ENCODE assay signal across 1 cellular context in genomic region chr7:43933902-43934560, GRCh38.
TF ChIP-seq lines count a peak whose summit lies in the region.

No MANE protein-coding gene starts in this region.

TF ChIP-seq in HepG2, 621 proteins besides CTCF, POLR2A, EP300 and RAD21 (continued from another document):
- TF ChIP-seq CEBPZ (IDR thresholded peaks at IDR 0.05; ENCODE audit: low read length) (no peak), ZBED4 (CRISPR knock-in tag; IDR thresholded peaks at IDR 0.05; ENCODE audit: borderline replicate concordance) (no peak), PCBP2 (optimal IDR thresholded peaks at IDR 0.05; ENCODE audit: low read depth, low read length, poor library complexity, severe bottlenecking) (no peak), ZFYVE20 (CRISPR knock-in tag; IDR thresholded peaks at IDR 0.05; ENCODE audit: borderline replicate concordance, low read depth) (no peak), ZFP36 (IDR thresholded peaks at IDR 0.05; ENCODE audit: borderline replicate concordance, low read depth, low read length, partially characterized antibody) (no peak), ZNF329 (CRISPR knock-in tag; IDR thresholded peaks at IDR 0.05; ENCODE audit: low read depth) (no peak)
